In genomic region chr1:220453371-220453770, GRCh38 we compare ENCODE assay signal across 28 cellular contexts.
"Had no signal": no experiment of that assay in that cellular context is flagged by ENCODE, and none has a peak within 500 bp of the region (broad histone marks: within the 10 kb centered on the region; RNA-seq: fewer than 3 reads in every experiment).

No MANE protein-coding gene starts in this region.

- H3K4me1 Mint-ChIP-seq: naive B cell had no signal

- H3K27me3 ChIP-seq: gastrocnemius medialis, heart right ventricle, left lung had no signal

- H3K4me3 Mint-ChIP-seq: dendritic cell treated with granulocyte-macrophage colony-stimulating factor and Interleukin-4, amounts not matched to agents 40 ng/mL and 50 ng/mL, for 4 days; effector memory CD8-positive, alpha-beta T cell; endodermal cell; mesothelial cell of epicardium; naive B cell had no signal

- FAIRE-seq: colon, endometrium, islet of Langerhans, keratinocyte had no signal

- H3K4me1 ChIP-seq: gastrocnemius medialis, left lung, lower lobe of right lung had no signal

- H3K9me3 Mint-ChIP-seq: dendritic cell treated with granulocyte-macrophage colony-stimulating factor and Interleukin-4, amounts not matched to agents 40 ng/mL and 50 ng/mL, for 4 days; endodermal cell had no signal

- ATAC-seq: effector memory CD8-positive, alpha-beta T cell; esophagus mucosa; gastrocnemius medialis; heart right ventricle; left cardiac atrium; left lung; left ventricle myocardium superior; lower lobe of right lung; mucosa of descending colon had no signal

- H3K9me3 ChIP-seq: esophagus squamous epithelium, gastrocnemius medialis, heart right ventricle, left lung, lower lobe of right lung, mucosa of descending colon had no signal

- H3K36me3 ChIP-seq: esophagus squamous epithelium, gastrocnemius medialis, heart right ventricle, left lung, lower lobe of right lung had no signal

- DNase-seq: effector CD8-positive, alpha-beta T cell; effector memory CD8-positive, alpha-beta T cell; endodermal cell; erythroblast; esophagus squamous epithelium; foreskin fibroblast; foreskin melanocyte; gastrocnemius medialis; glutamatergic neuron; head of caudate nucleus; heart right ventricle; hippocampal formation; left cardiac atrium; left lung; left ventricle myocardium superior; lower lobe of right lung; mesenchymal stem cell; mucosa of descending colon; naive B cell had no signal

- H3K4me3 ChIP-seq: coronary artery, esophagus squamous epithelium, gastrocnemius medialis, heart right ventricle, left lung, lower lobe of right lung, mucosa of descending colon had no signal

- H3K36me3 Mint-ChIP-seq: mesothelial cell of epicardium, naive B cell had no signal

- H3K27ac ChIP-seq: coronary artery, epithelial cell of prostate, esophagus squamous epithelium, gastrocnemius medialis, heart right ventricle, left lung, lower lobe of right lung had no signal
